ENCODE assay signal across 17 cellular contexts in the genomic region with DNA sequence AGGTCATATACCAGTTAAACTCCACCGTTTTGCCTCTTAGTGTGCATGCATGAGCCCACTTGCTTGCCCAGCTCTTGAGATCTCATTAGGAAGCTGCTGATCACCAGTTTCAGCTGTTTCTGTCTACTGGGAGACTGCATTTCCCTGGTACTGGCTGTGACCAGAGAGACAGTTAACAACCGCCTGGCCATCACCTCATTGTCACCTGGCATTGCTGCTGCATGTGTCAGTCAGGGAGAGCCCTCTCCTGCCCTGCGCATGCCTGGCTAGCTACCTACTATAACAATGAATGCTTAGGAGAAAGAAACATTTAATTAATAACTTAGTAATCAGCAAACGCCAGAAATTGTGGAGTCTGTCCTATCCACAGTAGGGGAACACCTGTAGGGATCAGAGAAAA.
DNase-seq lines count a peak whose midpoint lies in the region; ATAC-seq and TF ChIP-seq lines count a peak whose summit lies in the region.
"Had no signal": no experiment of that assay in that cellular context is flagged by ENCODE, and none has a peak within 500 bp of the region (broad histone marks: within the 10 kb centered on the region; RNA-seq: fewer than 3 reads in every experiment).

No MANE protein-coding gene starts in this region.

- DNase-seq in NCI-H146 (lab: John Stamatoyannopoulos, UW) (peak; percentile 7), NCI-H146 treated with DMSO at 0.1 percent for 48 hours (lab: John Stamatoyannopoulos, UW; ENCODE audit: unreplicated experiment) (no peak), WTC11 (ENCODE audit: low spot score) (no peak), kidney tubule cell (ENCODE audit: low spot score) (peak; percentile 31), retina (no peak)
- DNase-seq in activated naive CD4-positive, alpha-beta T cell treated with anti-CD3 and anti-CD28 coated beads, Interleukin-2, amount 50 U/mL, for 72 hours (ENCODE audit: low spot score in 2 of 2), result no peak
- DNase-seq: CD4-positive, alpha-beta memory T cell; DMS153; DMS79; GDM1; GOT3; H9 had no signal

- CTCF ChIA-PET in WTC11 (lab: Charles Lee), result no interaction called here

- POLR2A ChIA-PET in WTC11 (lab: Charles Lee), result no interaction called here

- H3K4me3 Mint-ChIP-seq in WTC11, result no peak overlapping the region
- H3K4me3 Mint-ChIP-seq: CD14-positive monocyte; CD4-positive, alpha-beta memory T cell; H9 had no signal

- no peaks in the 10 kb centered on the region for H3K9me3 Mint-ChIP-seq in WTC11
- H3K9me3 Mint-ChIP-seq in activated naive CD4-positive, alpha-beta T cell treated with anti-CD3 and anti-CD28 coated beads, Interleukin-2, amount 50 U/mL, for 72 hours, result peaks cover 0 to 4% of the 10 kb centered on the region in 2 donors
- H3K9me3 Mint-ChIP-seq: H9, IgD-negative memory B cell had no signal

- ATAC-seq in WTC11 (peak; percentile 20; the same call in 1 of the 2 replicates), HG03354 (IDR thresholded peaks at IDR 0.05; ENCODE audit: poor library complexity, severe bottlenecking, unreplicated experiment) (no peak)
- no peak for ATAC-seq in activated naive CD4-positive, alpha-beta T cell treated with anti-CD3 and anti-CD28 coated beads, Interleukin-2, amount 50 U/mL, for 72 hours
- ATAC-seq: A549, HepG2 had no signal

- no peak overlapping the region for H3K27ac Mint-ChIP-seq in WTC11
- no peak overlapping the region for H3K27ac Mint-ChIP-seq in activated naive CD4-positive, alpha-beta T cell treated with anti-CD3 and anti-CD28 coated beads, Interleukin-2, amount 50 U/mL, for 72 hours
- H3K27ac Mint-ChIP-seq: CD14-positive monocyte; CD4-positive, alpha-beta memory T cell; IgD-negative memory B cell had no signal

- H3K36me3 Mint-ChIP-seq in WTC11, result no peaks in the 10 kb centered on the region
- H3K36me3 Mint-ChIP-seq in activated naive CD4-positive, alpha-beta T cell treated with anti-CD3 and anti-CD28 coated beads, Interleukin-2, amount 50 U/mL, for 72 hours, result peaks cover 0 to 3% of the 10 kb centered on the region in 2 donors
- H3K36me3 Mint-ChIP-seq: CD14-positive monocyte; CD4-positive, alpha-beta memory T cell; IgD-negative memory B cell had no signal

- no peaks in the 10 kb centered on the region for H3K27me3 Mint-ChIP-seq in WTC11 (ENCODE audit: low read depth)
- H3K27me3 Mint-ChIP-seq: CD4-positive, alpha-beta memory T cell had no signal

- TF ChIP-seq CTCF in WTC11 (IDR thresholded peaks at IDR 0.05), result no peak

- H3K4me1 Mint-ChIP-seq in WTC11, result peaks cover 7% of the 10 kb centered on the region; the same call in 1 of the 2 replicates
- H3K4me1 Mint-ChIP-seq: CD14-positive monocyte; CD4-positive, alpha-beta memory T cell; IgD-negative memory B cell had no signal

TF ChIP-seq in WTC11, 78 proteins besides CTCF, POLR2A, EP300 and RAD21:
- TF ChIP-seq, protein P1, sequence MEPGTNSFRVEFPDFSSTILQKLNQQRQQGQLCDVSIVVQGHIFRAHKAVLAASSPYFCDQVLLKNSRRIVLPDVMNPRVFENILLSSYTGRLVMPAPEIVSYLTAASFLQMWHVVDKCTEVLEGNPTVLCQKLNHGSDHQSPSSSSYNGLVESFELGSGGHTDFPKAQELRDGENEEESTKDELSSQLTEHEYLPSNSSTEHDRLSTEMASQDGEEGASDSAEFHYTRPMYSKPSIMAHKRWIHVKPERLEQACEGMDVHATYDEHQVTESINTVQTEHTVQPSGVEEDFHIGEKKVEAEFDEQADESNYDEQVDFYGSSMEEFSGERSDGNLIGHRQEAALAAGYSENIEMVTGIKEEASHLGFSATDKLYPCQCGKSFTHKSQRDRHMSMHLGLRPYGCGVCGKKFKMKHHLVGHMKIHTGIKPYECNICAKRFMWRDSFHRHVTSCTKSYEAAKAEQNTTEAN (CRISPR knock-in tag; IDR thresholded peaks at IDR 0.05), result no peak
- no peak for TF ChIP-seq ESRRA (CRISPR knock-in tag; IDR thresholded peaks at IDR 0.05; ENCODE audit: borderline replicate concordance)

Comparison
In these comparisons a context has a peak if more than half of its experiments do, and no peak if none do; other contexts are left out.
1. DNase-seq: peak in NCI-H146 (single experiment) and kidney tubule cell (single experiment); none in NCI-H146 treated with DMSO at 0.1 percent for 48 hours (single experiment), WTC11 (single experiment), activated naive CD4-positive, alpha-beta T cell treated with anti-CD3 and anti-CD28 coated beads, Interleukin-2, amount 50 U/mL, for 72 hours (0 of 2) and retina (single experiment).